Comparison of ENCODE assay signal across 6 cellular contexts in genomic region chr15:97059276-97059675, GRCh38.
"Had no signal": no experiment of that assay in that cellular context is flagged by ENCODE, and none has a peak within 500 bp of the region (broad histone marks: within the 10 kb centered on the region; RNA-seq: fewer than 3 reads in every experiment).

No MANE protein-coding gene starts in this region.

- H3K27ac ChIP-seq: GM23248 had no signal

- H3K4me3 Mint-ChIP-seq: HFFc6 had no signal

- H3K4me1 ChIP-seq: HAP-1 had no signal

- ATAC-seq: HCT116, K562 had no signal

- H3K9ac ChIP-seq: GM23248 had no signal

- H3K27ac Mint-ChIP-seq: HFFc6 had no signal

- H3K4me3 ChIP-seq: GM23248, HAP-1, K562 had no signal

- H3K36me3 ChIP-seq: HAP-1 had no signal

- DNase-seq: GM23248, HFFc6, IMR-90 had no signal

- H2AFZ ChIP-seq: GM23248 had no signal

- H3K9me3 ChIP-seq: HAP-1 had no signal
